8 cellular contexts compared by ENCODE assay signal in the genomic region with DNA sequence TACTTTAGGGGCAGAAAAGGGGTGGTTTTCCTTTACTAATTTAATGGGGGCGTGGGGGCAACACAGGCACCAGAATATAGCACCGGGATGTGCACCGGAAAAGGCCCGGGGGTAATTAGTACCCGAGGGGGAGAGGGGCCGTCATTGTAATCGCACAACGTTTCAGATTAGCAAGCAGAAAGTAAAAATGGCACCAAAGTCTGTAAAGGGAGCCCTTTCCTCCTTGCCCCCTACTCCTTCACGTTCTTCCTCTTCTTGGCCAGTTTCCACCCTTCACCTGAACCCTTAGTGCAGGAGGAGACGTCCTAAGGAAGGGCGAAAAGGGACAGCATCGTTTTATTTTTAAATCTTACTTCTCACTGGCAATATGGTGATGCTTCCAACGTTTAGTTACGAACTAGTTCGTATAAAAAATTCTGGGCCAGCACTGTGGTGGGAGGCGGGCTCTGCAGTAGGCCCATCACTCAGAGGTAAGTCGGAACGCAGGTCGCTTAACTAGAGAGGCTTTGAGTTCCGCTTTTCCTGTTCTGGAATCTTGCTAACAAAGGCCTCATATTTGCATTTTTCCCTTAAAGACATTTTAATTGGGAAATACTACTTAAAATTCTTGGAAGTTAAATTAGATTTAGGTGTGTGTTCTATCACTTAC. TPM values are rescaled to one million over a fixed set of nuclear protein-coding genes. Genes with fewer than 3 reads are reported as not detected.
A peak's percentile ranks its signal among the peaks of the same experiment; 100 is the strongest.
DNase-seq lines count a peak whose midpoint lies in the region; ATAC-seq and TF ChIP-seq lines count a peak whose summit lies in the region.

No MANE protein-coding gene starts in this region.

- H3K14ac ChIP-seq in neuronal stem cell (ENCODE audit: low read length): no peak overlapping the region

- H3K4ac ChIP-seq in neuronal stem cell (ENCODE audit: low read length): no peak overlapping the region

- BruUV-seq in Caco-2 (replicated peaks; lab: Mats Ljungman, UMichigan): no TSS peak

- no peaks in the 10 kb centered on the region for H3K9me3 ChIP-seq in Caco-2
- no peaks in the 10 kb centered on the region for H3K9me3 ChIP-seq in ectodermal cell (ENCODE audit: control insufficient read depth, low read length)
- no peaks in the 10 kb centered on the region for H3K9me3 ChIP-seq in neuronal stem cell (replicated peaks in 1 of 2; ENCODE audit: control insufficient read depth in 2 of 2, insufficient read depth in 1 of 2, low read depth in 1 of 2, low read length in 2 of 2)

- peak overlapping the region; percentile 71 for H3K4me3 ChIP-seq in Caco-2 (ENCODE audit: low read depth, low read length)
- peak overlapping the region; percentile 67 for H3K4me3 ChIP-seq in ectodermal cell (ENCODE audit: insufficient read depth, low read depth, low read length)
- H3K4me3 ChIP-seq in neuronal stem cell (ENCODE audit: low read length in 2 of 2): peak overlapping the region in 1 of 2 donors; percentile 91

- ATAC-seq in HG02610 (IDR thresholded peaks at IDR 0.05; ENCODE audit: unreplicated experiment) (no peak), GM21619 (IDR thresholded peaks at IDR 0.05; ENCODE audit: unreplicated experiment) (no peak), GM18498 (IDR thresholded peaks at IDR 0.05; ENCODE audit: unreplicated experiment) (no peak), HG02970 (IDR thresholded peaks at IDR 0.05; ENCODE audit: low FRiP score, unreplicated experiment) (no peak)

- TF ChIP-seq CTCF in Caco-2 (IDR thresholded peaks at IDR 0.05; ENCODE audit: insufficient read depth in 1 of 2, low read depth in 1 of 2, low read length in 1 of 2, severe bottlenecking in 1 of 2, unreplicated experiment in 1 of 2): no peak

- intact Hi-C loops in Caco-2 (cut with micrococcal nuclease; ENCODE audit: unreplicated experiment): loop anchor here (10.0 kb wide), 1 partner anchor 123 kb away; no protein-coding TSS in a partner anchor

- H3K18ac ChIP-seq in neuronal stem cell (ENCODE audit: low read length): no peak overlapping the region

- WGBS in ectodermal cell, 2 experiments: 70 to 74% methylated on average over 20 of the region's 20 CpGs
- WGBS in neuronal stem cell (ENCODE audit: extremely low coverage in 2 of 2, insufficient read length in 2 of 2, insufficient replicate concordance in 1 of 2), 2 donors: no CpG with 5 or more reads among the region's 20 CpGs

- no peak for DNase-seq in Caco-2
- peak; percentile 13 for DNase-seq in NAMALWA (ENCODE audit: low spot score)
- no peak for DNase-seq in neuronal stem cell (ENCODE audit: low spot score)

- POLR2A ChIA-PET in Caco-2 (lab: Charles Lee): interaction anchor here (0.6 kb wide), 1 partner anchor 87 kb away, joined by 6 read pairs; no protein-coding TSS in a partner anchor

- no peaks in the 10 kb centered on the region; the same call in 1 of the 2 replicates for H3K27me3 ChIP-seq in Caco-2 (replicated peaks; ENCODE audit: control insufficient read depth, insufficient read depth, low read length)
- peaks cover 17% of the 10 kb centered on the region for H3K27me3 ChIP-seq in ectodermal cell (ENCODE audit: control insufficient read depth, insufficient read depth, low read length, poor library complexity, severe bottlenecking)
- H3K27me3 ChIP-seq in neuronal stem cell (ENCODE audit: control insufficient read depth in 3 of 3, insufficient read depth in 3 of 3, low read depth in 1 of 3, low read length in 3 of 3): no peaks in the 10 kb centered on the region

- no peak overlapping the region for H3K9ac ChIP-seq in neuronal stem cell (ENCODE audit: low read depth, low read length, poor library complexity)

- H3K4me3 Mint-ChIP-seq in Caco-2 (ENCODE audit: unreplicated experiment): peak overlapping the region; percentile 87

- H2AFZ ChIP-seq in neuronal stem cell (ENCODE audit: low read length): peak overlapping the region; percentile 99

- H4K91ac ChIP-seq in neuronal stem cell (ENCODE audit: low read depth, low read length, poor library complexity): no peak overlapping the region

- peak overlapping the region; percentile 68 for H3K4me2 ChIP-seq in neuronal stem cell (ENCODE audit: insufficient read depth, low read length, poor library complexity, severe bottlenecking)

- H3K4me1 Mint-ChIP-seq in Caco-2 (ENCODE audit: low read depth, unreplicated experiment): no peaks in the 10 kb centered on the region

- H2BK12ac ChIP-seq in neuronal stem cell (ENCODE audit: low read length): no peak overlapping the region

- H2BK5ac ChIP-seq in neuronal stem cell (ENCODE audit: low read length): no peak overlapping the region

- H3K27me3 Mint-ChIP-seq in Caco-2 (ENCODE audit: insufficient read depth, unreplicated experiment): peaks cover 10% of the 10 kb centered on the region

- no peaks in the 10 kb centered on the region for H3K36me3 ChIP-seq in Caco-2 (ENCODE audit: control insufficient read depth, insufficient read depth, low read length)
- no peaks in the 10 kb centered on the region for H3K36me3 ChIP-seq in ectodermal cell (ENCODE audit: control insufficient read depth, insufficient read depth, low read length)
- H3K36me3 ChIP-seq in neuronal stem cell (replicated peaks in 1 of 2; ENCODE audit: control insufficient read depth in 2 of 2, insufficient read depth in 2 of 2, low read length in 2 of 2): no peaks in the 10 kb centered on the region

- H3K79me1 ChIP-seq in neuronal stem cell (ENCODE audit: low read depth, low read length): no peaks in the 10 kb centered on the region

- no peak overlapping the region for H2BK15ac ChIP-seq in neuronal stem cell (ENCODE audit: low read length)

- no peak overlapping the region for H3K27ac Mint-ChIP-seq in Caco-2 (ENCODE audit: unreplicated experiment)

- peaks cover 4% of the 10 kb centered on the region; the same call in 1 of the 2 replicates for H3K4me1 ChIP-seq in Caco-2
- H3K4me1 ChIP-seq in ectodermal cell (ENCODE audit: control insufficient read depth, insufficient read depth, low read length): no peaks in the 10 kb centered on the region
- peaks cover 1 to 9% of the 10 kb centered on the region in 2 donors for H3K4me1 ChIP-seq in neuronal stem cell (ENCODE audit: control insufficient read depth in 2 of 2, insufficient read depth in 1 of 2, low read depth in 1 of 2, low read length in 2 of 2)

- H3K23ac ChIP-seq in neuronal stem cell (ENCODE audit: low read depth, low read length, poor library complexity): no peak overlapping the region

- H3K36me3 Mint-ChIP-seq in Caco-2 (ENCODE audit: insufficient read depth, unreplicated experiment): no peaks in the 10 kb centered on the region

- no peaks in the 10 kb centered on the region for H3K9me3 Mint-ChIP-seq in Caco-2 (ENCODE audit: unreplicated experiment)

- H2BK120ac ChIP-seq in neuronal stem cell (ENCODE audit: low read depth, low read length): no peak overlapping the region

- no peak overlapping the region for H2AK5ac ChIP-seq in neuronal stem cell (ENCODE audit: low read depth, low read length)

- H4K8ac ChIP-seq in neuronal stem cell (ENCODE audit: low read depth, low read length): no peak overlapping the region

- H3K27ac ChIP-seq in ectodermal cell (ENCODE audit: insufficient read depth, low read depth, low read length, poor library complexity, severe bottlenecking) (no peak overlapping the region), neuronal stem cell (replicated peaks; ENCODE audit: low read length) (no peak overlapping the region)

- CTCF ChIA-PET in Caco-2 (lab: Charles Lee): no interaction called here

RNA-seq across cellular contexts. Expression of a gene that starts 0.8 kb away (rescaled TPM):
- total RNA-seq in Caco-2 (2022): 0.29 and 0.46 TPM in 2 replicates
- polyA plus RNA-seq in ectodermal cell (2013, experiment 1 of 4): 4.4 TPM
- 3.1 TPM for polyA plus RNA-seq in ectodermal cell (2013, experiment 2 of 4)
- 3.2 TPM for polyA plus RNA-seq in ectodermal cell (2013, experiment 3 of 4)
- polyA plus RNA-seq in ectodermal cell (2013, experiment 4 of 4): 3.6 TPM
- polyA plus RNA-seq in neuronal stem cell (2013, experiment 1 of 2): 3.7 TPM
- polyA plus RNA-seq in neuronal stem cell (2013, experiment 2 of 2): 3.7 TPM
